10 cellular contexts compared by ENCODE assay signal in the genomic region with DNA sequence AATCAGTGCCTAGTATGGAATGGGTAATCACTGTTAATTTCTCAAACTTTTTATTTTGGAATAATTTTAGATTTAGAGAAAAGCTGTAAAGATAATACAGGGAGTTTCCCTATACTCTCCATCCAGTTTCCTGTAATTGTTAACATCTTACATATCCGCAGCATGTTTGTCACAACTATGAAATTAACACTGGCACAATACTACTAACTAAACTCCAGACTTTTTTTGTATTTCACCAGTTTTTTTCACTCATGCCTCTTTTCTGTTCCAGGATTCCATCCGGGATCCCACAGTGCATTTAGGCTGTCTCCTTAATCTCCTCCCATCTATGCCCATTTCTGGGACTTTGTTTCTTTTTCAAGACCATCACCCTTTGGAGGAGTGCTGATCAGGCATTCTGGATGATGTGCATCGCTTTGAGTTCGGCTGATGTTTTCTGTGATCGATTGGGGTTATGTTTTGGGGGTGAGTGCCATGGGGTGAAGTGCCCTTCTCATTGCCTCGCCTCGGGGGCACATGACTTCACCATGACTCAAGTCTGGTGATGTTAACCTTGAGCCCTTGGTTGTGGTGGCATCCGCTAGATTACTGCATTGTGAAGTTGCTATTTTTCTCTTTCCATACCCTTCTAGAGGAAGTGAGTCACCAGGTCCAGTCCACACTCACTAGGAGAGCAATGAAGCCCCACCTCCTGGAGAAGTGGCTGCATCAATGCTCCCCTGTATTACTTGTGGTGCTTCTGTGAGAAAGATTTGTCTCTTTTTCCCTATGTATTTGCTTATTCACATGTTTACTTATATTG. TPM values are rescaled to one million over a fixed set of nuclear protein-coding genes. Genes with fewer than 3 reads are reported as not detected.
DNase-seq lines count a peak whose midpoint lies in the region; ATAC-seq and TF ChIP-seq lines count a peak whose summit lies in the region.
"Had no signal": no experiment of that assay in that cellular context is flagged by ENCODE, and none has a peak within 500 bp of the region (broad histone marks: within the 10 kb centered on the region; RNA-seq: fewer than 3 reads in every experiment).

No MANE protein-coding gene starts in this region.

- no peaks in the 10 kb centered on the region for H3K27me3 ChIP-seq in hepatocyte
- H3K27me3 ChIP-seq: tibial nerve had no signal

- peaks cover 2% of the 10 kb centered on the region for H3K9me3 Mint-ChIP-seq in activated CD8-positive, alpha-beta memory T cell treated with anti-CD3 and anti-CD28 coated beads, Interleukin-2, amount 10 ng/mL, durations not matched to agents 7 days and 5 days (ENCODE audit: low read depth)
- H3K9me3 Mint-ChIP-seq: activated B cell treated with CpG ODN at 0.5 μM for 24 hours had no signal

- peaks cover 34% of the 10 kb centered on the region for H3K27me3 Mint-ChIP-seq in activated CD8-positive, alpha-beta memory T cell treated with anti-CD3 and anti-CD28 coated beads, Interleukin-2, amount 10 ng/mL, durations not matched to agents 7 days and 5 days
- H3K27me3 Mint-ChIP-seq: activated B cell treated with CpG ODN at 0.5 μM for 24 hours had no signal

- no peak overlapping the region for H3K4me3 ChIP-seq in hepatocyte
- H3K4me3 ChIP-seq: tibial nerve had no signal

- no peaks in the 10 kb centered on the region for H4K20me1 ChIP-seq in hepatocyte (ENCODE audit: insufficient read depth, poor library complexity, severe bottlenecking)

- no peaks in the 10 kb centered on the region for H3K36me3 ChIP-seq in hepatocyte (replicated peaks; ENCODE audit: insufficient read depth, low read depth)
- H3K36me3 ChIP-seq: tibial nerve had no signal

- no peak overlapping the region for H2AFZ ChIP-seq in hepatocyte

- peaks cover 8% of the 10 kb centered on the region for H3K4me1 ChIP-seq in hepatocyte (ENCODE audit: insufficient read depth)
- H3K4me1 ChIP-seq: tibial nerve had no signal

- WGBS in hepatocyte (ENCODE audit: low lambda C conversion rate, missing lambda C conversion rate) = 91% methylated on average over 8 of the region's 8 CpGs

- H3K27ac Mint-ChIP-seq in activated CD8-positive, alpha-beta memory T cell treated with anti-CD3 and anti-CD28 coated beads, Interleukin-2, amount 10 ng/mL, durations not matched to agents 7 days and 5 days = peak overlapping the region; percentile 65
- H3K27ac Mint-ChIP-seq: activated B cell treated with CpG ODN at 0.5 μM for 24 hours had no signal

- H3K36me3 Mint-ChIP-seq in activated CD8-positive, alpha-beta memory T cell treated with anti-CD3 and anti-CD28 coated beads, Interleukin-2, amount 10 ng/mL, durations not matched to agents 7 days and 5 days = peaks cover 15% of the 10 kb centered on the region

- H3K27ac ChIP-seq in hepatocyte = peak overlapping the region; percentile 38
- H3K27ac ChIP-seq: tibial nerve had no signal

- CTCF ChIA-PET in activated CD8-positive, alpha-beta memory T cell treated with anti-CD3 and anti-CD28 coated beads, Interleukin-2, amount 10 ng/mL, durations not matched to agents 7 days and 5 days (lab: Charles Lee) = no interaction called here

- no peak overlapping the region for H3K4me2 ChIP-seq in hepatocyte

- no peak overlapping the region for H3K4me3 Mint-ChIP-seq in activated CD8-positive, alpha-beta memory T cell treated with anti-CD3 and anti-CD28 coated beads, Interleukin-2, amount 10 ng/mL, durations not matched to agents 7 days and 5 days
- H3K4me3 Mint-ChIP-seq: activated B cell treated with CpG ODN at 0.5 μM for 24 hours had no signal

- peaks cover 30% of the 10 kb centered on the region for H3K4me1 Mint-ChIP-seq in activated CD8-positive, alpha-beta memory T cell treated with anti-CD3 and anti-CD28 coated beads, Interleukin-2, amount 10 ng/mL, durations not matched to agents 7 days and 5 days
- H3K4me1 Mint-ChIP-seq: activated B cell treated with CpG ODN at 0.5 μM for 24 hours had no signal

- ATAC-seq in activated CD8-positive, alpha-beta memory T cell treated with anti-CD3 and anti-CD28 coated beads, Interleukin-2, amount 10 ng/mL, durations not matched to agents 7 days and 5 days = peak; percentile 96
- ATAC-seq in HG03097 (IDR thresholded peaks at IDR 0.05; ENCODE audit: low FRiP score, unreplicated experiment) = no peak
- ATAC-seq in GM19035 (IDR thresholded peaks at IDR 0.05; ENCODE audit: unreplicated experiment) = no peak
- no peak for ATAC-seq in GM21360 (IDR thresholded peaks at IDR 0.05; ENCODE audit: unreplicated experiment)
- ATAC-seq in GM21786 (IDR thresholded peaks at IDR 0.05; ENCODE audit: unreplicated experiment) = no peak

- DNase-seq in A172 (ENCODE audit: low spot score) (peak; percentile 99), HS-5 (ENCODE audit: low read depth) (peak; percentile 85), hepatocyte (ENCODE audit: low spot score) (peak; percentile 47)
- peak; percentile 84 for DNase-seq in activated CD8-positive, alpha-beta memory T cell treated with anti-CD3 and anti-CD28 coated beads, Interleukin-2, amount 10 ng/mL, durations not matched to agents 7 days and 5 days
- DNase-seq: activated B cell treated with CpG ODN at 0.5 μM for 24 hours had no signal

- H3K9me3 ChIP-seq in hepatocyte (ENCODE audit: low read depth) = no peaks in the 10 kb centered on the region
- H3K9me3 ChIP-seq: tibial nerve had no signal

- no peaks in the 10 kb centered on the region for H3K9me2 ChIP-seq in hepatocyte (replicated peaks; ENCODE audit: insufficient read depth)

- no peaks in the 10 kb centered on the region for H3K79me2 ChIP-seq in hepatocyte

- TF ChIP-seq CTCF in hepatocyte (IDR thresholded peaks at IDR 0.05; ENCODE audit: poor library complexity) = no peak

RNA-seq across cellular contexts. Expression of a gene that starts 43.9 kb away (rescaled TPM):
- total RNA-seq in A172 (2014; rRNA removed; shearing (Covaris generic)) = 21.4 and 23.1 TPM in 2 replicates
- total RNA-seq in activated CD8-positive, alpha-beta memory T cell treated with anti-CD3 and anti-CD28 coated beads, Interleukin-2, amount 10 ng/mL, durations not matched to agents 7 days and 5 days = 1 to 10 TPM; 3.9 TPM
- total RNA-seq in hepatocyte = 51.0 and 65.9 TPM in 2 replicates
- polyA plus RNA-seq in hepatocyte = 47.6 and 53.4 TPM in 2 replicates
- total RNA-seq: activated B cell treated with CpG ODN at 0.5 μM for 24 hours had no signal

Comparison
In these comparisons a context has a peak if more than half of its experiments do, and no peak if none do; other contexts are left out.
1. DNase-seq: peak in every context shown above with its lines; median percentile 99 in A172; 85 in HS-5; 84 in activated CD8-positive, alpha-beta memory T cell treated with anti-CD3 and anti-CD28 coated beads, Interleukin-2, amount 10 ng/mL, durations not matched to agents 7 days and 5 days; 47 in hepatocyte.